In genomic region chr7:112079122-112079521, GRCh38 we compare ENCODE assay signal across 17 cellular contexts.
"Had no signal": no experiment of that assay in that cellular context is flagged by ENCODE, and none has a peak within 500 bp of the region (broad histone marks: within the 10 kb centered on the region; RNA-seq: fewer than 3 reads in every experiment).

No MANE protein-coding gene starts in this region.

- ATAC-seq: activated CD4-positive, alpha-beta T cell treated with anti-CD3 and anti-CD28 coated beads for 36 hours; activated CD8-positive, alpha-beta memory T cell treated with anti-CD3 and anti-CD28 coated beads, Interleukin-2, amount 10 ng/mL, durations not matched to agents 7 days and 5 days had no signal

- H3K4me2 ChIP-seq: neural progenitor cell had no signal

- H2AFZ ChIP-seq: neural progenitor cell had no signal

- DNase-seq: activated CD4-positive, alpha-beta memory T cell treated with anti-CD3 and anti-CD28 coated beads for 36 hours; activated CD4-positive, alpha-beta T cell treated with anti-CD3 and anti-CD28 coated beads for 36 hours; activated CD8-positive, alpha-beta memory T cell treated with anti-CD3 and anti-CD28 coated beads, Interleukin-2, amount 10 ng/mL, durations not matched to agents 7 days and 5 days; activated naive CD4-positive, alpha-beta T cell treated with anti-CD3 and anti-CD28 coated beads, Interleukin-2, amount 50 U/mL, for 16 hours; activated T-cell treated with anti-CD3 and anti-CD28 coated beads, Interleukin-2, amount 50 U/mL, for 1 hour; caudate nucleus; effector CD4-positive, alpha-beta T cell; foreskin melanocyte; naive B cell; posterior cingulate gyrus; small intestine; T-helper 2 cell had no signal

- H3K36me3 Mint-ChIP-seq: activated CD4-positive, alpha-beta memory T cell treated with anti-CD3 and anti-CD28 coated beads for 36 hours; activated CD8-positive, alpha-beta memory T cell treated with anti-CD3 and anti-CD28 coated beads, Interleukin-2, amount 10 ng/mL, durations not matched to agents 7 days and 5 days; naive B cell; neural progenitor cell had no signal

- H3K4me3 ChIP-seq: coronary artery, lung, neural progenitor cell, suprapubic skin had no signal

- H3K9me3 ChIP-seq: suprapubic skin had no signal

- H3K36me3 ChIP-seq: neural progenitor cell, suprapubic skin had no signal

- H3K27ac ChIP-seq: coronary artery, neural progenitor cell, suprapubic skin had no signal

- H3K27me3 ChIP-seq: neural progenitor cell, suprapubic skin had no signal

- H3K9ac ChIP-seq: neural progenitor cell had no signal

- H3K27ac Mint-ChIP-seq: activated CD4-positive, alpha-beta memory T cell treated with anti-CD3 and anti-CD28 coated beads for 36 hours; activated CD4-positive, alpha-beta T cell treated with anti-CD3 and anti-CD28 coated beads for 36 hours; activated CD8-positive, alpha-beta memory T cell treated with anti-CD3 and anti-CD28 coated beads, Interleukin-2, amount 10 ng/mL, durations not matched to agents 7 days and 5 days; neural progenitor cell; stimulated activated naive CD8-positive, alpha-beta T cell treated with anti-CD3 and anti-CD28 coated beads, Interleukin-15, Interleukin-2, amounts not matched to agents 100 ng/mL and 50 ng/mL, for 24 hours had no signal

- H3K9me3 Mint-ChIP-seq: activated CD4-positive, alpha-beta memory T cell treated with anti-CD3 and anti-CD28 coated beads for 36 hours; stimulated activated naive CD8-positive, alpha-beta T cell treated with anti-CD3 and anti-CD28 coated beads, Interleukin-15, Interleukin-2, amounts not matched to agents 100 ng/mL and 50 ng/mL, for 24 hours had no signal

- H3K4me1 ChIP-seq: neural progenitor cell had no signal

- H3K4me3 Mint-ChIP-seq: activated CD4-positive, alpha-beta memory T cell treated with anti-CD3 and anti-CD28 coated beads for 36 hours; activated CD4-positive, alpha-beta T cell treated with anti-CD3 and anti-CD28 coated beads for 36 hours; activated CD8-positive, alpha-beta memory T cell treated with anti-CD3 and anti-CD28 coated beads, Interleukin-2, amount 10 ng/mL, durations not matched to agents 7 days and 5 days; naive B cell; neural progenitor cell; stimulated activated naive CD8-positive, alpha-beta T cell treated with anti-CD3 and anti-CD28 coated beads, Interleukin-15, Interleukin-2, amounts not matched to agents 100 ng/mL and 50 ng/mL, for 24 hours had no signal
